Comparison of ENCODE assay signal across 3 cellular contexts in the genomic region with DNA sequence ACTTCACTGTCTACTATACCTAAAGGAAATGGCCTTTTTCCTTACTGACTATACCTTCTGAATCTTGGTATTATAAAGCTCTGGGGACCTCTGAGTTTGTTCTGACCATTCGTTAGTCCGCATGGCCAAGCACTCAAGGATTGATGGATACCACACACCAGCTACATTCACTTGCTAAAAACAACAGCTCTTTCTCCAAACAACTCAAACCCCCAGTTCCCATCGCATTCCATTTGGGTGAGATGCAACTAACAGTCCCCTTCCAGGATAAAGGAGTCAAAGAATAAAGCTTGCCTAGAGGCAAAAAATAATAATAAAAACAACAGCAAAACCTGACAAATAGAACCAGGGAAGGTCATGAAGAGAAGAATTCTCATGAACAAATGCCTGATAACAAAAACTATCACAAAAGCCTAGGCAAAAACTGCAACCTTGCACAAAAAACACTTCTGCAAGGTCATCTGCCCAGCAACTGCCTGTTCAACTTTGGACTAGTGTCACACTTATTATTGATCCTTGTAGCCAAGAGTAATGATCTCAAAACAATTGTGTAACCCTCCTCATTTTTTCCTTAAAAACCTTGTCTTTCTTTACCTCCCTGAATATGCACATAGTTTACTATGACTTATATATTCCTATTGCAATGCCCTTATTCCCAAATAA.
TF ChIP-seq lines count a peak whose summit lies in the region.

No MANE protein-coding gene starts in this region.

TF ChIP-seq in A549, 52 proteins besides CTCF, POLR2A, EP300 and RAD21:
- TF ChIP-seq NPAS2 (CRISPR knock-in tag; IDR thresholded peaks at IDR 0.05; ENCODE audit: borderline replicate concordance) (no peak), RCOR1 (IDR thresholded peaks at IDR 0.05; ENCODE audit: low read depth, low read length) (no peak), BHLHE40 (IDR thresholded peaks at IDR 0.05; ENCODE audit: low read depth, low read length) (no peak), MAFK (IDR thresholded peaks at IDR 0.05; ENCODE audit: partially characterized antibody) (peak; percentile 74), CHD2 (IDR thresholded peaks at IDR 0.05; ENCODE audit: low read length, partially characterized antibody) (no peak), GATA3 (IDR thresholded peaks at IDR 0.05; ENCODE audit: borderline replicate concordance) (no peak)

TF ChIP-seq in IMR-90, 13 proteins besides CTCF, POLR2A, EP300 and RAD21:
- TF ChIP-seq MAFK (IDR thresholded peaks at IDR 0.05; ENCODE audit: low read depth, low read length) (peak; percentile 66), SMC3 (IDR thresholded peaks at IDR 0.05; ENCODE audit: low read depth, low read length) (no peak), CHD1 (IDR thresholded peaks at IDR 0.05; ENCODE audit: low read depth, low read length) (no peak), MAZ (IDR thresholded peaks at IDR 0.05; ENCODE audit: borderline replicate concordance, low read depth, low read length) (no peak)
- TF ChIP-seq, protein P1, sequence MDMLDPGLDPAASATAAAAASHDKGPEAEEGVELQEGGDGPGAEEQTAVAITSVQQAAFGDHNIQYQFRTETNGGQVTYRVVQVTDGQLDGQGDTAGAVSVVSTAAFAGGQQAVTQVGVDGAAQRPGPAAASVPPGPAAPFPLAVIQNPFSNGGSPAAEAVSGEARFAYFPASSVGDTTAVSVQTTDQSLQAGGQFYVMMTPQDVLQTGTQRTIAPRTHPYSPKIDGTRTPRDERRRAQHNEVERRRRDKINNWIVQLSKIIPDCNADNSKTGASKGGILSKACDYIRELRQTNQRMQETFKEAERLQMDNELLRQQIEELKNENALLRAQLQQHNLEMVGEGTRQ (IDR thresholded peaks at IDR 0.05; ENCODE audit: low read depth, low read length), result no peak
TF ChIP-seq in IMR-90: peak in this region for 1.

TF ChIP-seq in HepG2, 621 proteins besides CTCF, POLR2A, EP300 and RAD21 (continues in another document):
- peak; percentile 99 for TF ChIP-seq MAFF (IDR thresholded peaks at IDR 0.05; ENCODE audit: low read depth, low read length)
- TF ChIP-seq MAFK (conservative IDR thresholded peaks at IDR 0.05 in 1 of 2, IDR thresholded peaks at IDR 0.05 in 1 of 2; ENCODE audit: low read length in 2 of 2), result peak; percentile 99
- TF ChIP-seq ATF2 (CRISPR knock-in tag; IDR thresholded peaks at IDR 0.05), result no peak
- TF ChIP-seq SOX13 (IDR thresholded peaks at IDR 0.05), result no peak
- peak in 1 of 2 experiments; percentile 48; a peak in 1 of 4 replicates for TF ChIP-seq SOX13 (CRISPR knock-in tag; conservative IDR thresholded peaks at IDR 0.05 in 1 of 2, IDR thresholded peaks at IDR 0.05 in 1 of 2)
- TF ChIP-seq CEBPG (CRISPR knock-in tag; IDR thresholded peaks at IDR 0.05), result peak; percentile 15; the same call in 1 of the 2 replicates
- 0 out of 2 replicates have a peak, but pooled peaks have one; percentile 19 for TF ChIP-seq NCOR1 (IDR thresholded peaks at IDR 0.05; ENCODE audit: borderline replicate concordance, low read length)
- TF ChIP-seq RFXAP (CRISPR knock-in tag; IDR thresholded peaks at IDR 0.05; ENCODE audit: borderline replicate concordance), result peak; percentile 96
- no peak for TF ChIP-seq SOX6 (IDR thresholded peaks at IDR 0.05)
- peak; percentile 80 for TF ChIP-seq SOX6 (CRISPR knock-in tag; IDR thresholded peaks at IDR 0.05)
- no peak for TF ChIP-seq ZNF788 (CRISPR knock-in tag; IDR thresholded peaks at IDR 0.05; ENCODE audit: borderline replicate concordance)
- 0 out of 2 replicates have a peak, but pooled peaks have one; percentile 3 for TF ChIP-seq SMC3 (IDR thresholded peaks at IDR 0.05; ENCODE audit: low read length)
- TF ChIP-seq CENPX (CRISPR knock-in tag; IDR thresholded peaks at IDR 0.05), result no peak
- 0 out of 2 replicates have a peak, but pooled peaks have one; percentile 38 for TF ChIP-seq MIXL1 (CRISPR knock-in tag; IDR thresholded peaks at IDR 0.05)
- TF ChIP-seq HNF4G (IDR thresholded peaks at IDR 0.05; ENCODE audit: borderline replicate concordance, low read depth, low read length), result peak; percentile 31; the same call in 1 of the 2 replicates
- TF ChIP-seq HNF4G (CRISPR knock-in tag; IDR thresholded peaks at IDR 0.05; ENCODE audit: borderline replicate concordance, low read depth), result no peak
- TF ChIP-seq, protein P2, sequence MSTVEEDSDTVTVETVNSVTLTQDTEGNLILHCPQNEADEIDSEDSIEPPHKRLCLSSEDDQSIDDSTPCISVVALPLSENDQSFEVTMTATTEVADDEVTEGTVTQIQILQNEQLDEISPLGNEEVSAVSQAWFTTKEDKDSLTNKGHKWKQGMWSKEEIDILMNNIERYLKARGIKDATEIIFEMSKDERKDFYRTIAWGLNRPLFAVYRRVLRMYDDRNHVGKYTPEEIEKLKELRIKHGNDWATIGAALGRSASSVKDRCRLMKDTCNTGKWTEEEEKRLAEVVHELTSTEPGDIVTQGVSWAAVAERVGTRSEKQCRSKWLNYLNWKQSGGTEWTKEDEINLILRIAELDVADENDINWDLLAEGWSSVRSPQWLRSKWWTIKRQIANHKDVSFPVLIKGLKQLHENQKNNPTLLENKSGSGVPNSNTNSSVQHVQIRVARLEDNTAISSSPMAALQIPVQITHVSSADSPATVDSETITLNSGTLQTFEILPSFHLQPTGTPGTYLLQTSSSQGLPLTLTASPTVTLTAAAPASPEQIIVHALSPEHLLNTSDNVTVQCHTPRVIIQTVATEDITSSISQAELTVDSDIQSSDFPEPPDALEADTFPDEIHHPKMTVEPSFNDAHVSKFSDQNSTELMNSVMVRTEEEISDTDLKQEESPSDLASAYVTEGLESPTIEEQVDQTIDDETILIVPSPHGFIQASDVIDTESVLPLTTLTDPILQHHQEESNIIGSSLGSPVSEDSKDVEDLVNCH (CRISPR knock-in tag; IDR thresholded peaks at IDR 0.05), result no peak
- TF ChIP-seq, protein P3, sequence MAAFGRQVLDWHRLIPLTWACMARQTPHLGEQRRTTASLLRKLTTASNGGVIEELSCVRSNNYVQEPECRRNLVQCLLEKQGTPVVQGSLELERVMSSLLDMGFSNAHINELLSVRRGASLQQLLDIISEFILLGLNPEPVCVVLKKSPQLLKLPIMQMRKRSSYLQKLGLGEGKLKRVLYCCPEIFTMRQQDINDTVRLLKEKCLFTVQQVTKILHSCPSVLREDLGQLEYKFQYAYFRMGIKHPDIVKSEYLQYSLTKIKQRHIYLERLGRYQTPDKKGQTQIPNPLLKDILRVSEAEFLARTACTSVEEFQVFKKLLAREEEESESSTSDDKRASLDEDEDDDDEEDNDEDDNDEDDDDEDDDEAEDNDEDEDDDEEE (CRISPR knock-in tag; IDR thresholded peaks at IDR 0.05), result no peak
- TF ChIP-seq ATF7 (IDR thresholded peaks at IDR 0.05), result no peak
- TF ChIP-seq ATF7 (CRISPR knock-in tag; IDR thresholded peaks at IDR 0.05), result no peak
- TF ChIP-seq, protein P4, sequence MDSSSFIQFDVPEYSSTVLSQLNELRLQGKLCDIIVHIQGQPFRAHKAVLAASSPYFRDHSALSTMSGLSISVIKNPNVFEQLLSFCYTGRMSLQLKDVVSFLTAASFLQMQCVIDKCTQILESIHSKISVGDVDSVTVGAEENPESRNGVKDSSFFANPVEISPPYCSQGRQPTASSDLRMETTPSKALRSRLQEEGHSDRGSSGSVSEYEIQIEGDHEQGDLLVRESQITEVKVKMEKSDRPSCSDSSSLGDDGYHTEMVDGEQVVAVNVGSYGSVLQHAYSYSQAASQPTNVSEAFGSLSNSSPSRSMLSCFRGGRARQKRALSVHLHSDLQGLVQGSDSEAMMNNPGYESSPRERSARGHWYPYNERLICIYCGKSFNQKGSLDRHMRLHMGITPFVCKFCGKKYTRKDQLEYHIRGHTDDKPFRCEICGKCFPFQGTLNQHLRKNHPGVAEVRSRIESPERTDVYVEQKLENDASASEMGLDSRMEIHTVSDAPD (CRISPR knock-in tag; IDR thresholded peaks at IDR 0.05), result no peak
- TF ChIP-seq, protein P5, sequence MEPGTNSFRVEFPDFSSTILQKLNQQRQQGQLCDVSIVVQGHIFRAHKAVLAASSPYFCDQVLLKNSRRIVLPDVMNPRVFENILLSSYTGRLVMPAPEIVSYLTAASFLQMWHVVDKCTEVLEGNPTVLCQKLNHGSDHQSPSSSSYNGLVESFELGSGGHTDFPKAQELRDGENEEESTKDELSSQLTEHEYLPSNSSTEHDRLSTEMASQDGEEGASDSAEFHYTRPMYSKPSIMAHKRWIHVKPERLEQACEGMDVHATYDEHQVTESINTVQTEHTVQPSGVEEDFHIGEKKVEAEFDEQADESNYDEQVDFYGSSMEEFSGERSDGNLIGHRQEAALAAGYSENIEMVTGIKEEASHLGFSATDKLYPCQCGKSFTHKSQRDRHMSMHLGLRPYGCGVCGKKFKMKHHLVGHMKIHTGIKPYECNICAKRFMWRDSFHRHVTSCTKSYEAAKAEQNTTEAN (CRISPR knock-in tag; conservative IDR thresholded peaks at IDR 0.05), result peak; percentile 77
- peak; percentile 53; the same call in 1 of the 2 replicates for TF ChIP-seq ESRRA (CRISPR knock-in tag; IDR thresholded peaks at IDR 0.05; ENCODE audit: low read depth)
- peak; percentile 23; the same call in 1 of the 2 replicates for TF ChIP-seq HDAC1 (CRISPR knock-in tag; IDR thresholded peaks at IDR 0.05)
- TF ChIP-seq GABPB1 (CRISPR knock-in tag; IDR thresholded peaks at IDR 0.05), result no peak
- TF ChIP-seq ZNF460 (CRISPR knock-in tag; IDR thresholded peaks at IDR 0.05; ENCODE audit: borderline replicate concordance), result no peak
- peak; percentile 23; the same call in 1 of the 2 replicates for TF ChIP-seq FOXJ3 (CRISPR knock-in tag; IDR thresholded peaks at IDR 0.05; ENCODE audit: borderline replicate concordance)
- peak; percentile 44; the same call in 1 of the 2 replicates for TF ChIP-seq CEBPB (IDR thresholded peaks at IDR 0.05; ENCODE audit: borderline replicate concordance, low read depth, low read length)
- peak; percentile 42; the same call in 1 of the 2 replicates for TF ChIP-seq KAT2B (IDR thresholded peaks at IDR 0.05; ENCODE audit: borderline replicate concordance, low read depth, low read length)
- TF ChIP-seq PAXIP1 (CRISPR knock-in tag; conservative IDR thresholded peaks at IDR 0.05), result peak; percentile 65; the same call in 1 of the 2 replicates
- peak; percentile 59 for TF ChIP-seq ARID5B (CRISPR knock-in tag; IDR thresholded peaks at IDR 0.05)
- TF ChIP-seq IKZF5 (CRISPR knock-in tag; IDR thresholded peaks at IDR 0.05), result no peak
- TF ChIP-seq MAFG (CRISPR knock-in tag; IDR thresholded peaks at IDR 0.05), result 0 out of 2 replicates have a peak, but pooled peaks have one; percentile 39
- peak; percentile 22; the same call in 1 of the 2 replicates for TF ChIP-seq ZMYM4 (CRISPR knock-in tag; IDR thresholded peaks at IDR 0.05)
